In the genomic region with DNA sequence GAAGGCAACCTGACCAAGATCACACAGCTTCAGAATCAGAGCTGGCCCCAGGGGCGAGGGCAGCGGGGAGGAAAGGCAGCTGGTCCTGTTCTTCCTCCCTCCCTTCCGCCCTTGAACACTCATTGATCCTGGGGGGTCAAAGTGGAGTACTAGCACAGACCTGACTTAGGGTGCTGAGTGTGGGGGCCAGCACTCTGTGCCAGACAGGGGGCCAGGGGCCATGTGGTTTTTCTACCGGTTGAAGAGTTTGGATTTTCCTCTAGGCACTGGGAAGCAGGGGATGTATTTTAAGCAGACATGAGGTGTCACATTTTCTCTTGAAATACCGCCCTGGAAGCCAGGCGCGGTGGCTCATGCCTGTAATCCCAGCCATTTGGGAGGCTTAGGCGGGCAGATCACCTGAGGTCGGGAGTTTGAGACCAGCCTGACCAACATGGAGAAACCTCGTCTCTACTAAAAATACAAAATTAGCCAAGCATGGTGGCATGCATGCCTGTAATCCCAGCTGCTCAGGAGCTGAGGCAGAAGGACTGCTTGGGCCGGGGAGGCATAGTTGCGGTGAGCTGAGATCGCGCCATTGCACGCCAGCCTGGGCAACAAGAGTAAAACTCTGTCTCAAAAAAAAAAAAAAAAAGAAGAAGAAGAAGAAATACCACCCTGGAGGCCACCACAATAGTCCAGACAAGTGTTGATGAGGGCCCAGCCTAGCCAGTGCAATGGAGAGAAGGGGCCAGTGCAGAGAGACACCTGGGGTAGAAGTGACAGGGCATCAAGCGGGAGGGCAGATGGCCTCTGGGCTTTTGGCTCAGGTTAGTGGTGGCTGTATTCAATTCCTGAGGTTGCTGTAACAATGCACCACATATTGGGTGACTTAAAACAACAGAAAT, we compare ENCODE assay signal across 15 cellular contexts. TPM values are rescaled to one million over a fixed set of nuclear protein-coding genes. Genes with fewer than 3 reads are reported as not detected.
"Had no signal": no experiment of that assay in that cellular context is flagged by ENCODE, and none has a peak within 500 bp of the region (broad histone marks: within the 10 kb centered on the region; RNA-seq: fewer than 3 reads in every experiment).

No MANE protein-coding gene starts in this region.

- DNase-seq: activated CD4-positive, alpha-beta T cell treated with anti-CD3 and anti-CD28 coated beads for 36 hours; activated CD8-positive, alpha-beta memory T cell treated with anti-CD3 and anti-CD28 coated beads, Interleukin-2, amount 50 U/mL, for 4 hours; activated CD8-positive, alpha-beta T cell treated with anti-CD3 and anti-CD28 coated beads for 36 hours; activated naive CD8-positive, alpha-beta T cell treated with anti-CD3 and anti-CD28 coated beads, Interleukin-2, amount 10 ng/mL, durations not matched to agents 7 days and 5 days; activated T-cell treated with anti-CD3 and anti-CD28 coated beads, Interleukin-2, amount 50 U/mL, for 72 hours; cerebellar nuclear complex; erythroblast; heart right ventricle; mucosa of descending colon; nucleus accumbens; stimulated activated CD4-positive, alpha-beta T cell treated with anti-CD3 and anti-CD28 coated beads, Interleukin-1b, Interleukin-23, amount 100 ng/mL, for 48 hours; thyroid gland had no signal

- H3K9me3 ChIP-seq: gastroesophageal sphincter, heart right ventricle, mucosa of descending colon, right lobe of liver, thyroid gland had no signal

- H3K4me3 ChIP-seq: gastroesophageal sphincter, heart right ventricle, mucosa of descending colon, right lobe of liver, thyroid gland had no signal

- H3K27ac ChIP-seq: gastroesophageal sphincter, right lobe of liver, thyroid gland had no signal

- H3K4me1 ChIP-seq: right lobe of liver had no signal

- H3K27me3 ChIP-seq: heart right ventricle, right lobe of liver, thyroid gland had no signal

- ATAC-seq: activated CD4-positive, alpha-beta T cell treated with anti-CD3 and anti-CD28 coated beads for 36 hours; activated CD8-positive, alpha-beta T cell treated with anti-CD3 and anti-CD28 coated beads for 36 hours; activated T-cell treated with anti-CD3 and anti-CD28 coated beads, Interleukin-2, amount 50 U/mL, for 72 hours; gastroesophageal sphincter; mucosa of descending colon; right lobe of liver had no signal

RNA-seq across cellular contexts. Expression of gene LRRC46, which starts 25.2 kb away (rescaled TPM):
- total RNA-seq: urinary bladder had no signal
